In genomic region chr10:118349235-118349634, GRCh38 we compare ENCODE assay signal across 15 cellular contexts. TPM values are rescaled to one million over a fixed set of nuclear protein-coding genes. Genes with fewer than 3 reads are reported as not detected.
DNase-seq lines count a peak whose midpoint lies in the region; ATAC-seq lines count a peak whose summit lies in the region.
"Had no signal": no experiment of that assay in that cellular context is flagged by ENCODE, and none has a peak within 500 bp of the region (broad histone marks: within the 10 kb centered on the region; RNA-seq: fewer than 3 reads in every experiment).

No MANE protein-coding gene starts in this region.

- DNase-seq in activated CD4-positive, alpha-beta T cell treated with anti-CD3 and anti-CD28 coated beads, Interleukin-2, amount 10 ng/mL, durations not matched to agents 24 days and 14 days, result peak; percentile 60
- DNase-seq in activated CD4-positive, alpha-beta T cell treated with anti-CD3 and anti-CD28 coated beads, Interleukin-2, amount 50 U/mL, for 1 hour, result no peak
- DNase-seq in activated naive CD8-positive, alpha-beta T cell treated with anti-CD3 and anti-CD28 coated beads, Interleukin-2, amount 10 ng/mL, durations not matched to agents 7 days and 5 days, result peak; percentile 42
- no peak for DNase-seq in activated naive CD8-positive, alpha-beta T cell treated with anti-CD3 and anti-CD28 coated beads for 36 hours
- DNase-seq in effector memory CD8-positive, alpha-beta T cell, result no peak
- DNase-seq in activated naive CD4-positive, alpha-beta T cell treated with anti-CD3 and anti-CD28 coated beads, Interleukin-2, amount 10 ng/mL, durations not matched to agents 7 days and 5 days, result no peak
- DNase-seq: AML-193; CD4-positive, alpha-beta T cell; DMS153; DMS79; GF-D8; GM23248 had no signal

- POLR2A ChIA-PET in activated naive CD8-positive, alpha-beta T cell treated with anti-CD3 and anti-CD28 coated beads, Interleukin-2, amount 10 ng/mL, durations not matched to agents 7 days and 5 days (lab: Charles Lee), result no interaction called here

- no peaks in the 10 kb centered on the region for H3K4me1 Mint-ChIP-seq in activated CD4-positive, alpha-beta T cell treated with anti-CD3 and anti-CD28 coated beads, Interleukin-2, amount 10 ng/mL, durations not matched to agents 24 days and 14 days
- peaks cover 2% of the 10 kb centered on the region for H3K4me1 Mint-ChIP-seq in activated naive CD8-positive, alpha-beta T cell treated with anti-CD3 and anti-CD28 coated beads, Interleukin-2, amount 10 ng/mL, durations not matched to agents 7 days and 5 days
- H3K4me1 Mint-ChIP-seq in activated naive CD8-positive, alpha-beta T cell treated with anti-CD3 and anti-CD28 coated beads for 36 hours, result no peaks in the 10 kb centered on the region
- H3K4me1 Mint-ChIP-seq in effector memory CD8-positive, alpha-beta T cell (ENCODE audit: low read depth in 2 of 2), result no peaks in the 10 kb centered on the region
- peaks cover 2% of the 10 kb centered on the region for H3K4me1 Mint-ChIP-seq in activated naive CD4-positive, alpha-beta T cell treated with anti-CD3 and anti-CD28 coated beads, Interleukin-2, amount 10 ng/mL, durations not matched to agents 7 days and 5 days

- H3K27ac Mint-ChIP-seq in activated CD4-positive, alpha-beta T cell treated with anti-CD3 and anti-CD28 coated beads, Interleukin-2, amount 10 ng/mL, durations not matched to agents 24 days and 14 days, result no peak overlapping the region
- H3K27ac Mint-ChIP-seq in activated naive CD8-positive, alpha-beta T cell treated with anti-CD3 and anti-CD28 coated beads, Interleukin-2, amount 10 ng/mL, durations not matched to agents 7 days and 5 days, result no peak overlapping the region
- H3K27ac Mint-ChIP-seq in activated naive CD8-positive, alpha-beta T cell treated with anti-CD3 and anti-CD28 coated beads for 36 hours, result no peak overlapping the region
- H3K27ac Mint-ChIP-seq in effector memory CD8-positive, alpha-beta T cell, result no peak overlapping the region
- H3K27ac Mint-ChIP-seq in activated naive CD4-positive, alpha-beta T cell treated with anti-CD3 and anti-CD28 coated beads, Interleukin-2, amount 10 ng/mL, durations not matched to agents 7 days and 5 days, result no peak overlapping the region
- H3K27ac Mint-ChIP-seq: CD4-positive, alpha-beta T cell had no signal

- ATAC-seq in activated naive CD8-positive, alpha-beta T cell treated with anti-CD3 and anti-CD28 coated beads, Interleukin-2, amount 10 ng/mL, durations not matched to agents 7 days and 5 days (ENCODE audit: low read depth), result no peak
- peak; percentile 54 for ATAC-seq in effector memory CD8-positive, alpha-beta T cell (replicated peaks)
- ATAC-seq in HG03097 (IDR thresholded peaks at IDR 0.05; ENCODE audit: low FRiP score, unreplicated experiment), result no peak
- ATAC-seq: A549, GM12878 had no signal

- intact Hi-C loops in activated CD4-positive, alpha-beta T cell treated with anti-CD3 and anti-CD28 coated beads, Interleukin-2, amount 10 ng/mL, durations not matched to agents 24 days and 14 days (cut with micrococcal nuclease), result loop anchor here (10.0 kb wide), 1 partner anchor 974 kb away; the partner anchor contains the start of gene PDZD8

- no peak overlapping the region for H3K4me3 Mint-ChIP-seq in activated CD4-positive, alpha-beta T cell treated with anti-CD3 and anti-CD28 coated beads, Interleukin-2, amount 10 ng/mL, durations not matched to agents 24 days and 14 days
- no peak overlapping the region for H3K4me3 Mint-ChIP-seq in activated naive CD8-positive, alpha-beta T cell treated with anti-CD3 and anti-CD28 coated beads, Interleukin-2, amount 10 ng/mL, durations not matched to agents 7 days and 5 days
- no peak overlapping the region for H3K4me3 Mint-ChIP-seq in activated naive CD8-positive, alpha-beta T cell treated with anti-CD3 and anti-CD28 coated beads for 36 hours
- no peak overlapping the region for H3K4me3 Mint-ChIP-seq in effector memory CD8-positive, alpha-beta T cell
- H3K4me3 Mint-ChIP-seq in activated naive CD4-positive, alpha-beta T cell treated with anti-CD3 and anti-CD28 coated beads, Interleukin-2, amount 10 ng/mL, durations not matched to agents 7 days and 5 days, result no peak overlapping the region
- H3K4me3 Mint-ChIP-seq: CD4-positive, alpha-beta T cell had no signal

- peaks cover 33% of the 10 kb centered on the region for H3K27me3 Mint-ChIP-seq in activated CD4-positive, alpha-beta T cell treated with anti-CD3 and anti-CD28 coated beads, Interleukin-2, amount 10 ng/mL, durations not matched to agents 24 days and 14 days
- peaks cover 40% of the 10 kb centered on the region for H3K27me3 Mint-ChIP-seq in activated naive CD8-positive, alpha-beta T cell treated with anti-CD3 and anti-CD28 coated beads, Interleukin-2, amount 10 ng/mL, durations not matched to agents 7 days and 5 days
- H3K27me3 Mint-ChIP-seq in activated naive CD8-positive, alpha-beta T cell treated with anti-CD3 and anti-CD28 coated beads for 36 hours, result peaks cover 25% of the 10 kb centered on the region
- peaks cover 16 to 29% of the 10 kb centered on the region in 2 donors for H3K27me3 Mint-ChIP-seq in effector memory CD8-positive, alpha-beta T cell
- peaks cover 9% of the 10 kb centered on the region for H3K27me3 Mint-ChIP-seq in activated naive CD4-positive, alpha-beta T cell treated with anti-CD3 and anti-CD28 coated beads, Interleukin-2, amount 10 ng/mL, durations not matched to agents 7 days and 5 days

- CTCF ChIA-PET in activated naive CD4-positive, alpha-beta T cell treated with anti-CD3 and anti-CD28 coated beads, Interleukin-2, amount 10 ng/mL, durations not matched to agents 7 days and 5 days (lab: Charles Lee), result no interaction called here

- H3K9me3 Mint-ChIP-seq in activated CD4-positive, alpha-beta T cell treated with anti-CD3 and anti-CD28 coated beads, Interleukin-2, amount 10 ng/mL, durations not matched to agents 24 days and 14 days, result no peaks in the 10 kb centered on the region
- no peaks in the 10 kb centered on the region for H3K9me3 Mint-ChIP-seq in activated naive CD8-positive, alpha-beta T cell treated with anti-CD3 and anti-CD28 coated beads, Interleukin-2, amount 10 ng/mL, durations not matched to agents 7 days and 5 days
- no peaks in the 10 kb centered on the region for H3K9me3 Mint-ChIP-seq in activated naive CD8-positive, alpha-beta T cell treated with anti-CD3 and anti-CD28 coated beads for 36 hours
- H3K9me3 Mint-ChIP-seq in effector memory CD8-positive, alpha-beta T cell, result no peaks in the 10 kb centered on the region
- H3K9me3 Mint-ChIP-seq in activated naive CD4-positive, alpha-beta T cell treated with anti-CD3 and anti-CD28 coated beads, Interleukin-2, amount 10 ng/mL, durations not matched to agents 7 days and 5 days, result no peaks in the 10 kb centered on the region

- no peaks in the 10 kb centered on the region for H3K36me3 Mint-ChIP-seq in activated CD4-positive, alpha-beta T cell treated with anti-CD3 and anti-CD28 coated beads, Interleukin-2, amount 10 ng/mL, durations not matched to agents 24 days and 14 days (ENCODE audit: low read depth)
- H3K36me3 Mint-ChIP-seq in activated naive CD8-positive, alpha-beta T cell treated with anti-CD3 and anti-CD28 coated beads, Interleukin-2, amount 10 ng/mL, durations not matched to agents 7 days and 5 days, result no peaks in the 10 kb centered on the region
- H3K36me3 Mint-ChIP-seq in activated naive CD8-positive, alpha-beta T cell treated with anti-CD3 and anti-CD28 coated beads for 36 hours, result no peaks in the 10 kb centered on the region
- H3K36me3 Mint-ChIP-seq in effector memory CD8-positive, alpha-beta T cell (ENCODE audit: insufficient read depth), result no peaks in the 10 kb centered on the region
- H3K36me3 Mint-ChIP-seq in activated naive CD4-positive, alpha-beta T cell treated with anti-CD3 and anti-CD28 coated beads, Interleukin-2, amount 10 ng/mL, durations not matched to agents 7 days and 5 days, result no peaks in the 10 kb centered on the region

RNA-seq across cellular contexts. Expression of gene FAM204A, which starts 7.1 kb away (rescaled TPM):
- total RNA-seq in activated CD4-positive, alpha-beta T cell treated with anti-CD3 and anti-CD28 coated beads, Interleukin-2, amount 10 ng/mL, durations not matched to agents 24 days and 14 days, result 57.2 and 60.0 TPM in 2 replicates
- 10 to 100 TPM; 49.5 to 51.3 TPM for total RNA-seq in activated naive CD8-positive, alpha-beta T cell treated with anti-CD3 and anti-CD28 coated beads, Interleukin-2, amount 10 ng/mL, durations not matched to agents 7 days and 5 days
- total RNA-seq in activated naive CD8-positive, alpha-beta T cell treated with anti-CD3 and anti-CD28 coated beads for 36 hours, result 10 to 100 TPM; 67.4 to 71.1 TPM

Comparison
In these comparisons a context has a peak if more than half of its experiments do, and no peak if none do; other contexts are left out.
1. DNase-seq: peak in activated CD4-positive, alpha-beta T cell treated with anti-CD3 and anti-CD28 coated beads, Interleukin-2, amount 10 ng/mL, durations not matched to agents 24 days and 14 days (single experiment) and activated naive CD8-positive, alpha-beta T cell treated with anti-CD3 and anti-CD28 coated beads, Interleukin-2, amount 10 ng/mL, durations not matched to agents 7 days and 5 days (single experiment); none in activated CD4-positive, alpha-beta T cell treated with anti-CD3 and anti-CD28 coated beads, Interleukin-2, amount 50 U/mL, for 1 hour (single experiment), activated naive CD8-positive, alpha-beta T cell treated with anti-CD3 and anti-CD28 coated beads for 36 hours (single experiment), effector memory CD8-positive, alpha-beta T cell (0 of 3) and activated naive CD4-positive, alpha-beta T cell treated with anti-CD3 and anti-CD28 coated beads, Interleukin-2, amount 10 ng/mL, durations not matched to agents 7 days and 5 days (single experiment).